In the genomic region with DNA sequence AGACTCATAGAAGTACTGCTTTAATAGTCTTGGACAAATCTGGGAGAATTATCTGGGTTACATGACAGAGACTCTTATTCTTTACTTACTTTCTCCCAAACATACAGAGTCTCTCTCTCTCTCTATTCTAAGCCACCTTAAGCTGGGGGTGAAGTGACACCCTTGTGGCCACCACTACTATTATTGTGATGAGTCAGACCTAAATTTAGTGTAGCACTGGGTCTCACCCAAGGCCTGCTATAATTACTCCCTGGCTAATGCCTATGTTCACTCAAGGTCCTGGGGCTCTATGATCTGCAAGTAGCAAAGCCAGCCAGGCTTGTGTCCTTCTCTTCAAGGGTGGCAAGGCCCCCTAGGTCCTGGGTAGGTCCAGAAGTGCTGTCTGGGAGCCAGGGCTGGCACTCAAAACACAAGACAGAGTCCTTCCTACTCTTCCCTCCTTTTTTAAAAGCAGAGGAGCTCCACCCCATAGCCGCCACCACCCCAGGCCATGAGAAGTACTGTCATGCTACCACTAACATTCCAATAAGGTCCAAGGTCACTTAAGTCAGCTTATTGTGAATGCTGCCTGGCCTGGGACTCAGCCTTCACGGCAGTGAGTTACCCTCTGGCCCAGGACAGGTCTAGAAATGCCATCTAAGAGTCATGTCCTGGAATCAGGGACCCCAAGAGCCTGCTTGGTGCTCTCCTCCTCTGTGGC, we compare ENCODE assay signal across 26 cellular contexts.
DNase-seq lines count a peak whose midpoint lies in the region; ATAC-seq and TF ChIP-seq lines count a peak whose summit lies in the region.
"Had no signal": no experiment of that assay in that cellular context is flagged by ENCODE, and none has a peak within 500 bp of the region (broad histone marks: within the 10 kb centered on the region; RNA-seq: fewer than 3 reads in every experiment).

No MANE protein-coding gene starts in this region.

- H3K27ac ChIP-seq in suprapubic skin (no peak overlapping the region), SJCRH30 (no peak overlapping the region)
- H3K27ac ChIP-seq: gastrocnemius medialis, PC-9, stomach, upper lobe of right lung had no signal

- WGBS in suprapubic skin, result 63% methylated on average over 2 of the region's 2 CpGs

- H3K36me3 Mint-ChIP-seq in naive thymus-derived CD8-positive, alpha-beta T cell, result peaks cover 0 to 9% (median 0%) of the 10 kb centered on the region in 3 donors
- H3K36me3 Mint-ChIP-seq: activated naive CD8-positive, alpha-beta T cell; WTC11 had no signal

- H3K4me3 Mint-ChIP-seq in naive thymus-derived CD8-positive, alpha-beta T cell, result no peak overlapping the region
- H3K4me3 Mint-ChIP-seq: activated CD8-positive, alpha-beta T cell treated with anti-CD3 and anti-CD28 coated beads for 36 hours; activated naive CD8-positive, alpha-beta T cell; nephron; WTC11 had no signal

- H3K27ac Mint-ChIP-seq in naive thymus-derived CD8-positive, alpha-beta T cell, result no peak overlapping the region
- H3K27ac Mint-ChIP-seq: activated CD8-positive, alpha-beta T cell treated with anti-CD3 and anti-CD28 coated beads for 36 hours; activated naive CD8-positive, alpha-beta T cell; nephron; WTC11 had no signal

- peak; percentile 64 for DNase-seq in myocyte (ENCODE audit: low read depth)
- no peak for DNase-seq in suprapubic skin (ENCODE audit: low spot score in 2 of 2)
- no peak for DNase-seq in SJCRH30
- no peak for DNase-seq in naive thymus-derived CD8-positive, alpha-beta T cell
- DNase-seq: activated CD8-positive, alpha-beta T cell treated with anti-CD3 and anti-CD28 coated beads for 36 hours; activated T-cell treated with anti-CD3 and anti-CD28 coated beads, Interleukin-2, amount 50 U/mL, for 48 hours; DMS79; effector CD8-positive, alpha-beta T cell; NCI-H1436 treated with DMSO at 0.1 percent for 48 hours; NCI-H2171; NCI-H774; PC-9; small intestine; stimulated activated CD4-positive, alpha-beta T cell treated with anti-CD3 and anti-CD28 coated beads, Interleukin-2, amount 100 ng/mL, for 48 hours; stomach; T-helper 2 cell; upper lobe of right lung had no signal

- no peak for TF ChIP-seq POLR2A in suprapubic skin (IDR thresholded peaks at IDR 0.05)

- peaks cover 0 to 11% (median 2%) of the 10 kb centered on the region in 5 donors for H3K27me3 Mint-ChIP-seq in naive thymus-derived CD8-positive, alpha-beta T cell
- H3K27me3 Mint-ChIP-seq: activated CD8-positive, alpha-beta T cell treated with anti-CD3 and anti-CD28 coated beads for 36 hours had no signal

- no peaks in the 10 kb centered on the region for H3K9me3 ChIP-seq in suprapubic skin
- H3K9me3 ChIP-seq in SJCRH30 (replicated peaks), result no peaks in the 10 kb centered on the region
- H3K9me3 ChIP-seq: gastrocnemius medialis, upper lobe of right lung had no signal

- peaks cover 0 to 22% (median 14%) of the 10 kb centered on the region in 9 donors for H3K9me3 Mint-ChIP-seq in naive thymus-derived CD8-positive, alpha-beta T cell
- H3K9me3 Mint-ChIP-seq: WTC11 had no signal

- no peaks in the 10 kb centered on the region for H3K4me1 Mint-ChIP-seq in naive thymus-derived CD8-positive, alpha-beta T cell
- H3K4me1 Mint-ChIP-seq: nephron, WTC11 had no signal

- POLR2A ChIA-PET in naive thymus-derived CD8-positive, alpha-beta T cell (lab: Charles Lee), result no interaction called here

- H3K4me3 ChIP-seq in suprapubic skin (no peak overlapping the region), SJCRH30 (no peak overlapping the region)
- H3K4me3 ChIP-seq: gastrocnemius medialis, PC-9, stomach, upper lobe of right lung had no signal

- H3K4me1 ChIP-seq in suprapubic skin, result no peaks in the 10 kb centered on the region
- no peaks in the 10 kb centered on the region for H3K4me1 ChIP-seq in SJCRH30
- H3K4me1 ChIP-seq: gastrocnemius medialis, stomach, upper lobe of right lung had no signal

- H3K27me3 ChIP-seq in suprapubic skin (no peaks in the 10 kb centered on the region), SJCRH30 (no peaks in the 10 kb centered on the region)
- H3K27me3 ChIP-seq: gastrocnemius medialis, stomach, upper lobe of right lung had no signal

- TF ChIP-seq CTCF in suprapubic skin (IDR thresholded peaks at IDR 0.05), result no peak

- ATAC-seq in GM18867 (IDR thresholded peaks at IDR 0.05; ENCODE audit: unreplicated experiment) (peak; percentile 94), GM21390 (IDR thresholded peaks at IDR 0.05; ENCODE audit: unreplicated experiment) (peak; percentile 79), HG03175 (IDR thresholded peaks at IDR 0.05; ENCODE audit: unreplicated experiment) (peak; percentile 55), GM19324 (IDR thresholded peaks at IDR 0.05; ENCODE audit: low FRiP score, unreplicated experiment) (no peak)
- ATAC-seq in naive thymus-derived CD8-positive, alpha-beta T cell, result no peak
- ATAC-seq: activated CD8-positive, alpha-beta T cell treated with anti-CD3 and anti-CD28 coated beads for 36 hours; esophagus mucosa; upper lobe of right lung; WTC11 had no signal

- TF ChIP-seq EP300 in suprapubic skin (IDR thresholded peaks at IDR 0.05), result no peak

- H3K36me3 ChIP-seq in suprapubic skin (no peaks in the 10 kb centered on the region), SJCRH30 (no peaks in the 10 kb centered on the region)
- H3K36me3 ChIP-seq: gastrocnemius medialis, stomach, upper lobe of right lung had no signal

Comparison
In these comparisons a context has a peak if more than half of its experiments do, and no peak if none do; other contexts are left out.
1. ATAC-seq: peak in GM18867 (single experiment), GM21390 (single experiment) and HG03175 (single experiment); none in GM19324 (single experiment) and naive thymus-derived CD8-positive, alpha-beta T cell (0 of 2).